Comparison of ENCODE assay signal across 15 cellular contexts in the genomic region with DNA sequence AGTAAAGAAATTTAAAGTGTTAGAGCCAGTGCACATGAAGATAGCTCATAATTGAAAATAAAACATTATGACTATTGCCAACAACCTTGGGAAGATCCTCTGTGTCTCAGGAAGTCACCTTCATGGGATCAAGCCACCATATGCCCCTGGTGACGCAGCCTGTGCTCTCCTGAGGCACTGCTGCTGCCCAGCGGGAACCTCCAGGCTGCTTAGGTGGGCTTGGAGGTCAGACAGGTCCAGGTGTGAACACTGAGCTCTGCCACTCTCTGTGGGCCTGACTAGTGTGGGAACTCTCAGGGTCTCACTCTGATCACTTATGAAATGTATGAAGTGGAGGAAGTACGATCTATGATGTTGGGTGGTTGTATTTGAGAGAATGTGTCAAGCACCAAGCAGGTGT. TPM values are rescaled to one million over a fixed set of nuclear protein-coding genes. Genes with fewer than 3 reads are reported as not detected.
DNase-seq lines count a peak whose midpoint lies in the region; ATAC-seq and TF ChIP-seq lines count a peak whose summit lies in the region.
"Had no signal": no experiment of that assay in that cellular context is flagged by ENCODE, and none has a peak within 500 bp of the region (broad histone marks: within the 10 kb centered on the region; RNA-seq: fewer than 3 reads in every experiment).

No MANE protein-coding gene starts in this region.

- DNase-seq in activated naive CD8-positive, alpha-beta T cell treated with anti-CD3 and anti-CD28 coated beads, Interleukin-2, amount 50 U/mL, for 24 hours = no peak
- DNase-seq in NCI-H524 treated with DMSO at 0.1 percent for 48 hours (lab: John Stamatoyannopoulos, UW) (peak; percentile 43), nephron progenitor cell (no peak), type B pancreatic cell (ENCODE audit: extremely low spot score, unreplicated experiment) (no peak), dedifferentiated amniotic fluid mesenchymal stem cell (ENCODE audit: extremely low spot score) (no peak), C1 segment of cervical spinal cord (lab: John Stamatoyannopoulos, UW) (no peak), occipital lobe (lab: John Stamatoyannopoulos, UW) (no peak)
- DNase-seq: 8988T; CD4-positive, alpha-beta memory T cell; DMS153; DMS79; GF-D8; GM23248 had no signal

- no peak for ATAC-seq in activated naive CD8-positive, alpha-beta T cell treated with anti-CD3 and anti-CD28 coated beads, Interleukin-2, amount 50 U/mL, for 24 hours

- TF ChIP-seq CTCF in nephron progenitor cell (IDR thresholded peaks at IDR 0.05) (no peak), type B pancreatic cell (conservative IDR thresholded peaks at IDR 0.05) (no peak)

- H3K4me1 Mint-ChIP-seq in activated naive CD8-positive, alpha-beta T cell (ENCODE audit: low read depth) = no peaks in the 10 kb centered on the region
- no peaks in the 10 kb centered on the region for H3K4me1 Mint-ChIP-seq in activated naive CD8-positive, alpha-beta T cell treated with anti-CD3 and anti-CD28 coated beads, Interleukin-2, amount 50 U/mL, for 24 hours
- no peaks in the 10 kb centered on the region for H3K4me1 Mint-ChIP-seq in nephron progenitor cell
- H3K4me1 Mint-ChIP-seq in type B pancreatic cell (ENCODE audit: unreplicated experiment) = no peaks in the 10 kb centered on the region
- H3K4me1 Mint-ChIP-seq: CD4-positive, alpha-beta memory T cell had no signal

- H3K9me3 Mint-ChIP-seq in activated naive CD8-positive, alpha-beta T cell (ENCODE audit: low read depth) = no peaks in the 10 kb centered on the region
- H3K9me3 Mint-ChIP-seq in activated naive CD8-positive, alpha-beta T cell treated with anti-CD3 and anti-CD28 coated beads, Interleukin-2, amount 50 U/mL, for 24 hours = no peaks in the 10 kb centered on the region
- H3K9me3 Mint-ChIP-seq in nephron progenitor cell = no peaks in the 10 kb centered on the region
- no peaks in the 10 kb centered on the region for H3K9me3 Mint-ChIP-seq in type B pancreatic cell
- H3K9me3 Mint-ChIP-seq: CD4-positive, alpha-beta memory T cell; IgD-negative memory B cell had no signal

- peaks cover 8% of the 10 kb centered on the region for H3K36me3 Mint-ChIP-seq in activated naive CD8-positive, alpha-beta T cell
- peaks cover 13% of the 10 kb centered on the region for H3K36me3 Mint-ChIP-seq in activated naive CD8-positive, alpha-beta T cell treated with anti-CD3 and anti-CD28 coated beads, Interleukin-2, amount 50 U/mL, for 24 hours (ENCODE audit: low read depth)
- peaks cover 70% of the 10 kb centered on the region for H3K36me3 Mint-ChIP-seq in nephron progenitor cell (ENCODE audit: low read depth)
- peaks cover 43% of the 10 kb centered on the region for H3K36me3 Mint-ChIP-seq in type B pancreatic cell

- H3K27me3 Mint-ChIP-seq in activated naive CD8-positive, alpha-beta T cell = no peaks in the 10 kb centered on the region
- H3K27me3 Mint-ChIP-seq in activated naive CD8-positive, alpha-beta T cell treated with anti-CD3 and anti-CD28 coated beads, Interleukin-2, amount 50 U/mL, for 24 hours = no peaks in the 10 kb centered on the region
- no peaks in the 10 kb centered on the region for H3K27me3 Mint-ChIP-seq in nephron progenitor cell (ENCODE audit: low read depth, poor library complexity)
- no peaks in the 10 kb centered on the region for H3K27me3 Mint-ChIP-seq in type B pancreatic cell
- H3K27me3 Mint-ChIP-seq: CD4-positive, alpha-beta memory T cell; IgD-negative memory B cell had no signal

- peak overlapping the region; percentile 25 for H3K27ac Mint-ChIP-seq in activated naive CD8-positive, alpha-beta T cell
- H3K27ac Mint-ChIP-seq in activated naive CD8-positive, alpha-beta T cell treated with anti-CD3 and anti-CD28 coated beads, Interleukin-2, amount 50 U/mL, for 24 hours = no peak overlapping the region
- H3K27ac Mint-ChIP-seq in nephron progenitor cell (peak overlapping the region; percentile 54), type B pancreatic cell (peak overlapping the region; percentile 0)

- no peak overlapping the region for H3K4me3 Mint-ChIP-seq in activated naive CD8-positive, alpha-beta T cell
- H3K4me3 Mint-ChIP-seq in activated naive CD8-positive, alpha-beta T cell treated with anti-CD3 and anti-CD28 coated beads, Interleukin-2, amount 50 U/mL, for 24 hours = no peak overlapping the region
- H3K4me3 Mint-ChIP-seq in nephron progenitor cell (no peak overlapping the region), type B pancreatic cell (no peak overlapping the region)
- H3K4me3 Mint-ChIP-seq: IgD-negative memory B cell had no signal

RNA-seq across cellular contexts. Expression of gene SLC35E3, which starts 16.7 kb away (rescaled TPM):
- total RNA-seq in type B pancreatic cell (ENCODE audit: low replicate concordance) = 10.1 and 10.7 TPM in 2 replicates
- 10.8 TPM for total RNA-seq in occipital lobe

RNA-seq across cellular contexts. Expression of gene MDM2, which starts 45.3 kb away (rescaled TPM):
- total RNA-seq in type B pancreatic cell (ENCODE audit: low replicate concordance) (162 and 299 TPM in 2 replicates), occipital lobe (60.7 TPM)
